8 cellular contexts compared by ENCODE assay signal in genomic region chr10:49761789-49762565, GRCh38. TPM values are rescaled to one million over a fixed set of nuclear protein-coding genes. Genes with fewer than 3 reads are reported as not detected.
DNase-seq lines count a peak whose midpoint lies in the region; ATAC-seq and TF ChIP-seq lines count a peak whose summit lies in the region.

Gene OGDHL, minus strand, starts transcription at chr10:49762323. Its CDS starts 3,731 bp downstream, at chr10:49758592.

- H3K79me2 ChIP-seq in PC-3 (ENCODE audit: low read length), result no peaks in the 10 kb centered on the region

- no peaks in the 10 kb centered on the region for H4K20me1 ChIP-seq in PC-3 (ENCODE audit: low read length)

- BruUV-seq in PC-3 (replicated peaks; lab: Mats Ljungman, UMichigan), result no TSS peak

- H3K4me3 ChIP-seq in PC-3 (ENCODE audit: low read length) (peak within 1 kb of the TSS; percentile 62), rectal smooth muscle tissue (ENCODE audit: low read length) (peak within 1 kb of the TSS; percentile 39)

- CTCF ChIA-PET in PC-3 (lab: Charles Lee), result no interaction called here

- H3K9me3 ChIP-seq in PC-3 (ENCODE audit: low read length), result peaks cover 4% of the 10 kb centered on the region; the same call in 1 of the 2 replicates

- no peaks in the 10 kb centered on the region for H3K36me3 ChIP-seq in PC-3 (ENCODE audit: low read depth, low read length)
- H3K36me3 ChIP-seq in rectal smooth muscle tissue (ENCODE audit: control insufficient read depth, insufficient read depth, low read length), result no peaks in the 10 kb centered on the region

- POLR2A ChIA-PET in PC-3 (lab: Charles Lee; ENCODE audit: unreplicated experiment), result no interaction called here

- H3K27me3 ChIP-seq in PC-3 (ENCODE audit: low read length), result peaks cover 40% of the 10 kb centered on the region
- H3K27me3 ChIP-seq in rectal smooth muscle tissue (ENCODE audit: control insufficient read depth, insufficient read depth, low read length), result peaks cover 7% of the 10 kb centered on the region

- DNase-seq in PC-3 (peak; percentile 81), left ventricle myocardium superior (peak; percentile 79), RKO (ENCODE audit: low spot score) (no peak)

- intact Hi-C loops in PC-3 (cut with micrococcal nuclease), result loop anchor here (2.0 kb wide), 1 partner anchor 155 kb away; no protein-coding TSS in a partner anchor
- intact Hi-C loops in left ventricle myocardium superior (cut with micrococcal nuclease), result no loop called here

- H3K9me2 ChIP-seq in PC-3 (replicated peaks; ENCODE audit: low read length), result no peaks in the 10 kb centered on the region

- no peaks in the 10 kb centered on the region for H3F3A ChIP-seq in PC-3 (ENCODE audit: low read length, unreplicated experiment)

- ATAC-seq in GM18907 (IDR thresholded peaks at IDR 0.05; ENCODE audit: unreplicated experiment), result peak; percentile 80
- ATAC-seq in HG03520 (IDR thresholded peaks at IDR 0.05; ENCODE audit: unreplicated experiment), result peak; percentile 83
- ATAC-seq in PC-3, result peak; percentile 83
- peak; percentile 94 for ATAC-seq in left ventricle myocardium superior

- no peak for TF ChIP-seq CTCF in C4-2B (conservative IDR thresholded peaks at IDR 0.05)
- TF ChIP-seq CTCF in PC-3 (conservative IDR thresholded peaks at IDR 0.05; ENCODE audit: low read depth, low read length), result no peak

- H3K9ac ChIP-seq in PC-3 (ENCODE audit: low read length) (no peak within 1 kb of the TSS), rectal smooth muscle tissue (ENCODE audit: low read length) (no peak within 1 kb of the TSS)

- H3K27ac ChIP-seq in C4-2B, result peak within 1 kb of the TSS; percentile 54
- no peak within 1 kb of the TSS for H3K27ac ChIP-seq in PC-3 (ENCODE audit: low read length)
- H3K27ac ChIP-seq in angular gyrus (ENCODE audit: low read depth, low read length), result peak within 1 kb of the TSS; percentile 38
- no peak within 1 kb of the TSS for H3K27ac ChIP-seq in rectal smooth muscle tissue (ENCODE audit: low read depth, low read length)

- H3K4me1 ChIP-seq in PC-3 (ENCODE audit: insufficient read depth, low read length) (peaks cover 4% of the 10 kb centered on the region; the same call in 1 of the 2 replicates), rectal smooth muscle tissue (ENCODE audit: control insufficient read depth, insufficient read depth, low read length) (no peaks in the 10 kb centered on the region)

- peak within 1 kb of the TSS; percentile 78 for H3K4me2 ChIP-seq in PC-3 (ENCODE audit: low read length)

- H2AFZ ChIP-seq in PC-3 (ENCODE audit: low read length), result peak within 1 kb of the TSS; percentile 42

RNA-seq across cellular contexts. Expression of gene OGDHL, which starts in this region (rescaled TPM):
- total RNA-seq in PC-3 (2014; rRNA removed) (2.0 and 2.6 TPM in 2 replicates), left ventricle myocardium superior (4.1 TPM)

Comparison
In these comparisons a context has a peak if more than half of its experiments do, and no peak if none do; other contexts are left out.
1. H3K27ac ChIP-seq: peak in C4-2B (single experiment) and angular gyrus (single experiment); none in PC-3 (single experiment) and rectal smooth muscle tissue (single experiment).
2. Peak in every context shown above with its lines, with median percentiles within 50 percentile points of each other: ATAC-seq.